Comparison of ENCODE assay signal across 34 cellular contexts in genomic region chr18:1452821-1453220, GRCh38.
"Had no signal": no experiment of that assay in that cellular context is flagged by ENCODE, and none has a peak within 500 bp of the region (broad histone marks: within the 10 kb centered on the region; RNA-seq: fewer than 3 reads in every experiment).

No MANE protein-coding gene starts in this region.

- ATAC-seq: activated naive CD4-positive, alpha-beta T cell treated with anti-CD3 and anti-CD28 coated beads, Interleukin-2, amount 50 U/mL, for 72 hours; activated naive CD8-positive, alpha-beta T cell treated with anti-CD3 and anti-CD28 coated beads, Interleukin-2, amount 50 U/mL, for 24 hours; activated T-cell treated with anti-CD3 and anti-CD28 coated beads, Interleukin-2, amount 50 U/mL, for 4 hours; activated T-cell treated with anti-CD3 and anti-CD28 coated beads, Interleukin-2, amount 50 U/mL, for 72 hours; activated T-helper 17 cell treated with anti-CD3 and anti-CD28 coated beads, Interleukin-2, amount 50 U/mL, for 72 hours; body of pancreas had no signal

- H3K36me3 ChIP-seq: adrenal gland, ascending aorta, brain microvascular endothelial cell, breast epithelium, cardiac muscle cell had no signal

- H3K4me3 ChIP-seq: adrenal gland, ascending aorta, body of pancreas, breast epithelium, cardiac muscle cell had no signal

- H3K9me3 ChIP-seq: adrenal gland, body of pancreas had no signal

- H3K27ac ChIP-seq: adrenal gland, ascending aorta, body of pancreas, brain microvascular endothelial cell, breast epithelium, cardiac muscle cell had no signal

- FAIRE-seq: astrocyte, bronchial epithelial cell had no signal

- H3K27me3 ChIP-seq: adrenal gland, ascending aorta, body of pancreas, brain microvascular endothelial cell, breast epithelium, cardiac muscle cell had no signal

- DNase-seq: activated effector memory CD4-positive, alpha-beta T cell treated with anti-CD3 and anti-CD28 coated beads, Interleukin-2, amount 50 U/mL, for 16 hours; activated effector memory CD4-positive, alpha-beta T cell treated with Interleukin-2 at 50 U/mL for 16 hours; activated gamma-delta T cell; activated gamma-delta T cell treated with Interleukin-2 at 50 U/mL for 16 hours; activated naive CD4-positive, alpha-beta T cell; activated naive CD4-positive, alpha-beta T cell treated with anti-CD3 and anti-CD28 coated beads for 36 hours; activated naive CD4-positive, alpha-beta T cell treated with anti-CD3 and anti-CD28 coated beads, Interleukin-2, amount 10 ng/mL, durations not matched to agents 7 days and 5 days; activated naive CD4-positive, alpha-beta T cell treated with anti-CD3 and anti-CD28 coated beads, Interleukin-2, amount 50 U/mL, for 16 hours; activated naive CD4-positive, alpha-beta T cell treated with Interleukin-2 at 50 U/mL for 16 hours; activated naive CD8-positive, alpha-beta T cell treated with anti-CD3 and anti-CD28 coated beads for 36 hours; activated naive CD8-positive, alpha-beta T cell treated with anti-CD3 and anti-CD28 coated beads, Interleukin-2, amount 10 ng/mL, durations not matched to agents 7 days and 5 days; activated naive CD8-positive, alpha-beta T cell treated with anti-CD3 and anti-CD28 coated beads, Interleukin-2, amount 50 U/mL, for 24 hours; activated T-cell treated with anti-CD3 and anti-CD28 coated beads, Interleukin-2, amount 50 U/mL, for 1 hour; activated T-cell treated with anti-CD3 and anti-CD28 coated beads, Interleukin-2, amount 50 U/mL, for 24 hours; activated T-cell treated with anti-CD3 and anti-CD28 coated beads, Interleukin-2, amount 50 U/mL, for 4 hours; activated T-cell treated with anti-CD3 and anti-CD28 coated beads, Interleukin-2, amount 50 U/mL, for 48 hours; activated T-cell treated with anti-CD3 and anti-CD28 coated beads, Interleukin-2, amount 50 U/mL, for 72 hours; adrenal gland; amniotic stem cell; amygdala; anterior cingulate cortex; aorta; body of pancreas; brain microvascular endothelial cell; caudate nucleus; central memory CD4-positive, alpha-beta T cell; cerebellar nuclear complex had no signal

- H3K4me1 ChIP-seq: adrenal gland, ascending aorta, body of pancreas, breast epithelium had no signal
